In genomic region chr9:99015890-99016289, GRCh38 we compare ENCODE assay signal across 29 cellular contexts.
"Had no signal": no experiment of that assay in that cellular context is flagged by ENCODE, and none has a peak within 500 bp of the region (broad histone marks: within the 10 kb centered on the region; RNA-seq: fewer than 3 reads in every experiment).

No MANE protein-coding gene starts in this region.

- H3K36me3 Mint-ChIP-seq: stimulated activated naive B cell treated with anti-CD40 and anti-IgM and Interleukin-4, amounts not matched to agents 10 μg/mL and 1 μg/mL and 100 μg/mL, for 72 hours had no signal

- H3K9me3 ChIP-seq: body of pancreas, esophagus muscularis mucosa, lower lobe of right lung, psoas muscle, thyroid gland, upper lobe of right lung had no signal

- ATAC-seq: body of pancreas; foreskin keratinocyte; heart left ventricle; left lobe of liver; psoas muscle; stimulated activated naive B cell treated with anti-CD40 and anti-IgM and Interleukin-4, amounts not matched to agents 10 μg/mL and 1 μg/mL and 100 μg/mL, for 72 hours; upper lobe of right lung had no signal

- H3K9ac ChIP-seq: parathyroid adenoma had no signal

- H3K4me1 Mint-ChIP-seq: neural crest cell had no signal

- H3K4me3 Mint-ChIP-seq: activated B cell treated with CpG ODN at 0.5 μM for 24 hours; activated naive CD4-positive, alpha-beta T cell treated with anti-CD3 and anti-CD28 coated beads, Interleukin-2, amount 10 ng/mL, durations not matched to agents 7 days and 5 days; activated T-helper 1 cell treated with anti-CD3 and anti-CD28 coated beads, Interleukin-12 subunit alpha, Interleukin-12 subunit beta, Interleukin-2, Interleukin-4 antibody, amounts not matched to agents 30 ng/mL and 10 ng/mL and 1 ng/mL, durations not matched to agents 14 hours and 24 hours and 36 hours; endodermal cell; neural crest cell; stimulated activated naive B cell treated with anti-CD40 and anti-IgM and Interleukin-4, amounts not matched to agents 10 μg/mL and 1 μg/mL and 100 μg/mL, for 72 hours; T-helper 2 cell treated with Interferon-gamma antibody and Interleukin-4, amounts not matched to agents 5 μg/mL and 100 μg/mL, for 36 hours had no signal

- H3K4me3 ChIP-seq: body of pancreas, esophagus muscularis mucosa, heart left ventricle, lower lobe of right lung, psoas muscle, smooth muscle cell, stomach, thyroid gland, upper lobe of right lung had no signal

- H3K4me1 ChIP-seq: body of pancreas, lower lobe of right lung, parathyroid adenoma, psoas muscle, upper lobe of right lung had no signal

- H3K27me3 Mint-ChIP-seq: activated B cell treated with CpG ODN at 0.5 μM for 24 hours; stimulated activated naive B cell treated with anti-CD40 and anti-IgM and Interleukin-4, amounts not matched to agents 10 μg/mL and 1 μg/mL and 100 μg/mL, for 72 hours had no signal

- H3K27ac ChIP-seq: body of pancreas, foreskin keratinocyte, heart left ventricle, lower lobe of right lung, parathyroid adenoma, psoas muscle, thyroid gland, upper lobe of right lung had no signal

- H3K27ac Mint-ChIP-seq: activated B cell treated with CpG ODN at 0.5 μM for 24 hours; activated naive CD4-positive, alpha-beta T cell treated with anti-CD3 and anti-CD28 coated beads, Interleukin-2, amount 10 ng/mL, durations not matched to agents 7 days and 5 days; activated T-helper 1 cell treated with anti-CD3 and anti-CD28 coated beads, Interleukin-12 subunit alpha, Interleukin-12 subunit beta, Interleukin-2, Interleukin-4 antibody, amounts not matched to agents 30 ng/mL and 10 ng/mL and 1 ng/mL, durations not matched to agents 14 hours and 24 hours and 36 hours; endodermal cell; stimulated activated naive B cell treated with anti-CD40 and anti-IgM and Interleukin-4, amounts not matched to agents 10 μg/mL and 1 μg/mL and 100 μg/mL, for 72 hours; T-helper 2 cell treated with Interferon-gamma antibody and Interleukin-4, amounts not matched to agents 5 μg/mL and 100 μg/mL, for 36 hours had no signal

- DNase-seq: activated B cell treated with CpG ODN at 0.5 μM for 24 hours; activated CD4-positive, alpha-beta T cell treated with anti-CD3 and anti-CD28 coated beads, Interleukin-2, amount 50 U/mL, for 1 hour; activated gamma-delta T cell; activated naive CD4-positive, alpha-beta T cell treated with anti-CD3 and anti-CD28 coated beads, Interleukin-2, amount 10 ng/mL, durations not matched to agents 7 days and 5 days; activated T-cell treated with anti-CD3 and anti-CD28 coated beads, Interleukin-2, amount 50 U/mL, for 1 hour; aorta; body of pancreas; cortex of kidney; foreskin keratinocyte; heart left ventricle; lower lobe of right lung; mesendoderm; nucleus accumbens; psoas muscle; stimulated activated CD4-positive, alpha-beta T cell treated with anti-CD3 and anti-CD28 coated beads, Interleukin-1b, Interleukin-23, amount 100 ng/mL, for 48 hours; stimulated activated CD4-positive, alpha-beta T cell treated with anti-CD3 and anti-CD28 coated beads, Interleukin-4, amount 100 ng/mL, for 4 hours; stimulated activated CD8-positive, alpha-beta memory T cell treated with anti-CD3 and anti-CD28 coated beads, Interleukin-4, amount 100 ng/mL, for 48 hours; stimulated activated naive B cell treated with anti-CD40 and anti-IgM and Interleukin-4, amounts not matched to agents 10 μg/mL and 1 μg/mL and 100 μg/mL, for 72 hours; stomach; upper lobe of right lung had no signal

- H3K27me3 ChIP-seq: body of pancreas, esophagus muscularis mucosa, foreskin keratinocyte, heart left ventricle, stomach, thyroid gland, upper lobe of right lung had no signal

- H3K36me3 ChIP-seq: lower lobe of right lung, upper lobe of right lung had no signal
